In the genomic region with DNA sequence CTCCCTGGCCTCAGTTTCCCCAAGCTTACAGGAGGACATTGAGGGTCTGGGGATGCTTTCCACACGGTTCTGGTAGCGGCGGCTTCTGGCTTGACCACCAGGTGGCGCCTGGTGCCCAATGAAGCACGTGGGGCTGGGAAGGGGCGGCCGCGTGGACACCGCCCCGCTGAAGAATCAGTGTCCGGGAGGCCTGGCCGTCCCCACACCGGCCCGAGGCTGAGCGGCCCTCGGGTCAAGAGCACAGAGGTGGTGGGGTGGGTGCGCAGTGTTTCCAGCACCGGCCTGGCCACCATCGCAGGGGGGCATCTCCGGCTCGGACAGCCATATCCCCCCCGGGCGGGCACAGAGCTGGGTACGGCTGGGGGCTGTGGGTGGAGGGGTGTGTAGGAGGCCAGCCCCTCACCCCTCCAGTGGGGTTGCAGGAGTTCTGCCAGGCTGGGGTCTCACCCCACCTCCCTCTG, we compare ENCODE assay signal across 8 cellular contexts. TPM values are rescaled to one million over a fixed set of nuclear protein-coding genes. Genes with fewer than 3 reads are reported as not detected.
DNase-seq lines count a peak whose midpoint lies in the region; ATAC-seq, FAIRE-seq and TF ChIP-seq lines count a peak whose summit lies in the region.

No MANE protein-coding gene starts in this region.

- TF ChIP-seq CTCF in fibroblast of villous mesenchyme (IDR thresholded peaks at IDR 0.05; ENCODE audit: insufficient read depth, low read depth, low read length) (peak; percentile 87), ovary (IDR thresholded peaks at IDR 0.05) (peak; percentile 97 to 99 (median 97)), tibial artery (IDR thresholded peaks at IDR 0.05) (peak; percentile 90 to 96)

- peak; percentile 29 for TF ChIP-seq POLR2A in ovary (IDR thresholded peaks at IDR 0.05)

- intact Hi-C loops in activated T-helper 2 cell treated with anti-CD3 and anti-CD28 coated beads, Interferon-gamma antibody, Interleukin-2, Interleukin-4, amounts not matched to agents 10 μg/mL and 5 μg/mL and 100 μg/mL, durations not matched to agents 14 hours and 24 hours and 36 hours (cut with micrococcal nuclease): loop anchor here (1.0 to 5.0 kb wide), 3 partner anchors 175 to 420 kb away; a partner anchor contains a TSS
- intact Hi-C loops in ovary (cut with DNase I): loop anchor here (2.0 to 10.0 kb wide), 6 partner anchors 142 to 422 kb away; a partner anchor contains a TSS
- intact Hi-C loops in tibial artery (cut with DNase I; ENCODE audit: low total_unique reads): loop anchor here (2.0 to 10.0 kb wide), 3 partner anchors 132 to 422 kb away; a partner anchor contains a TSS

- H3K27me3 ChIP-seq in ovary (no peaks in the 10 kb centered on the region), tibial artery (no peaks in the 10 kb centered on the region)

- peak overlapping the region in 1 of 2 donors; percentile 51 for H3K27ac ChIP-seq in ovary
- no peak overlapping the region for H3K27ac ChIP-seq in tibial artery

- no peaks in the 10 kb centered on the region for H3K36me3 ChIP-seq in ovary
- no peaks in the 10 kb centered on the region for H3K36me3 ChIP-seq in tibial artery

- H3K4me1 Mint-ChIP-seq in activated T-helper 2 cell treated with anti-CD3 and anti-CD28 coated beads, Interferon-gamma antibody, Interleukin-2, Interleukin-4, amounts not matched to agents 10 μg/mL and 5 μg/mL and 100 μg/mL, durations not matched to agents 14 hours and 24 hours and 36 hours (ENCODE audit: low read depth): no peaks in the 10 kb centered on the region

- H3K4me1 ChIP-seq in ovary (ENCODE audit: insufficient read depth) (peaks cover 19% of the 10 kb centered on the region), tibial artery (peaks cover 0 to 18% (median 7%) of the 10 kb centered on the region in 4 donors)

- H3K4me3 ChIP-seq in fibroblast of villous mesenchyme (ENCODE audit: low read depth, low read length) (no peak overlapping the region), ovary (no peak overlapping the region), tibial artery (peak overlapping the region in 1 of 2 donors; percentile 12)

- ATAC-seq in GM21619 (IDR thresholded peaks at IDR 0.05; ENCODE audit: unreplicated experiment): no peak

- no peak overlapping the region for H3K27ac Mint-ChIP-seq in activated T-helper 2 cell treated with anti-CD3 and anti-CD28 coated beads, Interferon-gamma antibody, Interleukin-2, Interleukin-4, amounts not matched to agents 10 μg/mL and 5 μg/mL and 100 μg/mL, durations not matched to agents 14 hours and 24 hours and 36 hours

- H3K4me3 Mint-ChIP-seq in activated T-helper 2 cell treated with anti-CD3 and anti-CD28 coated beads, Interferon-gamma antibody, Interleukin-2, Interleukin-4, amounts not matched to agents 10 μg/mL and 5 μg/mL and 100 μg/mL, durations not matched to agents 14 hours and 24 hours and 36 hours (ENCODE audit: low read depth): no peak overlapping the region

- peak; percentile 75 for FAIRE-seq in GM18507 (lab: Jason Lieb, UNC)

- H3K9me3 Mint-ChIP-seq in activated T-helper 2 cell treated with anti-CD3 and anti-CD28 coated beads, Interferon-gamma antibody, Interleukin-2, Interleukin-4, amounts not matched to agents 10 μg/mL and 5 μg/mL and 100 μg/mL, durations not matched to agents 14 hours and 24 hours and 36 hours: no peaks in the 10 kb centered on the region

- no peaks in the 10 kb centered on the region for H3K27me3 Mint-ChIP-seq in activated T-helper 2 cell treated with anti-CD3 and anti-CD28 coated beads, Interferon-gamma antibody, Interleukin-2, Interleukin-4, amounts not matched to agents 10 μg/mL and 5 μg/mL and 100 μg/mL, durations not matched to agents 14 hours and 24 hours and 36 hours (ENCODE audit: low read depth)

- H3K36me3 Mint-ChIP-seq in activated T-helper 2 cell treated with anti-CD3 and anti-CD28 coated beads, Interferon-gamma antibody, Interleukin-2, Interleukin-4, amounts not matched to agents 10 μg/mL and 5 μg/mL and 100 μg/mL, durations not matched to agents 14 hours and 24 hours and 36 hours (ENCODE audit: low read depth): no peaks in the 10 kb centered on the region

- TF ChIP-seq EP300 in ovary (IDR thresholded peaks at IDR 0.05): no peak

- WGBS in ovary, 3 donors: 8 to 15% (median 14%) methylated on average over 23 to 24 of the region's 24 CpGs

- H3K9me3 ChIP-seq in ovary: no peaks in the 10 kb centered on the region
- no peaks in the 10 kb centered on the region for H3K9me3 ChIP-seq in tibial artery

- peak; percentile 83 for DNase-seq in 8988T
- peak; percentile 66 for DNase-seq in GM18507 (ENCODE audit: extremely low spot score, insufficient read length, low read depth)
- DNase-seq in RKO (ENCODE audit: low spot score): peak; percentile 65
- DNase-seq in activated T-helper 2 cell treated with anti-CD3 and anti-CD28 coated beads, Interferon-gamma antibody, Interleukin-2, Interleukin-4, amounts not matched to agents 10 μg/mL and 5 μg/mL and 100 μg/mL, durations not matched to agents 14 hours and 24 hours and 36 hours (ENCODE audit: low spot score): peak; percentile 49
- DNase-seq in fibroblast of villous mesenchyme (ENCODE audit: low read depth): peak; percentile 66
- DNase-seq in ovary: peak; percentile 80 to 91 (median 88)
- peak; percentile 69 to 83 for DNase-seq in tibial artery

RNA-seq across cellular contexts. Expression of a gene that starts 27.8 kb away (rescaled TPM):
- 14.0 and 14.5 TPM in 2 replicates for total RNA-seq in activated T-helper 2 cell treated with anti-CD3 and anti-CD28 coated beads, Interferon-gamma antibody, Interleukin-2, Interleukin-4, amounts not matched to agents 10 μg/mL and 5 μg/mL and 100 μg/mL, durations not matched to agents 14 hours and 24 hours and 36 hours
- total RNA-seq in fibroblast of villous mesenchyme: 14.2 and 15.5 TPM in 2 replicates
- total RNA-seq in ovary: 10 to 100 TPM in 6 of 7 donors, 1 to 10 TPM in 1; 9.7 to 41.0 (median 34.0) TPM
- polyA plus RNA-seq in ovary: 10 to 100 TPM; 12.8 to 16.0 TPM
